Comparison of ENCODE assay signal across 8 cellular contexts in genomic region chr10:132654708-132655661, GRCh38.
DNase-seq lines count a peak whose midpoint lies in the region; ATAC-seq and TF ChIP-seq lines count a peak whose summit lies in the region.

No MANE protein-coding gene starts in this region.

- H3K27me3 ChIP-seq in lower lobe of right lung (ENCODE audit: low read depth) = no peaks in the 10 kb centered on the region

- POLR2A ChIA-PET in activated CD4-positive, alpha-beta T cell treated with anti-CD3 and anti-CD28 coated beads for 36 hours (lab: Charles Lee) = no interaction called here

- no peak overlapping the region for H3K4me3 ChIP-seq in coronary artery
- H3K4me3 ChIP-seq in lower lobe of right lung = no peak overlapping the region

- no peaks in the 10 kb centered on the region for H3K27me3 Mint-ChIP-seq in activated CD4-positive, alpha-beta T cell treated with anti-CD3 and anti-CD28 coated beads for 36 hours

- H3K36me3 ChIP-seq in lower lobe of right lung = peaks cover 47% of the 10 kb centered on the region

- peaks cover 7% of the 10 kb centered on the region for H3K36me3 Mint-ChIP-seq in activated CD4-positive, alpha-beta T cell treated with anti-CD3 and anti-CD28 coated beads for 36 hours (ENCODE audit: low read depth)

- no peak overlapping the region for H3K27ac Mint-ChIP-seq in activated CD4-positive, alpha-beta T cell treated with anti-CD3 and anti-CD28 coated beads for 36 hours

- no peaks in the 10 kb centered on the region for H3K4me1 ChIP-seq in lower lobe of right lung

- DNase-seq in NCI-H1436 (lab: John Stamatoyannopoulos, UW) = peak; percentile 57
- no peak for DNase-seq in NCI-H1436 treated with DMSO at 0.1 percent for 48 hours (lab: John Stamatoyannopoulos, UW)
- peak; percentile 12 for DNase-seq in NCI-H1092 treated with DMSO at 0.1 percent for 48 hours (lab: John Stamatoyannopoulos, UW)
- DNase-seq in activated CD4-positive, alpha-beta T cell treated with anti-CD3 and anti-CD28 coated beads for 36 hours = peak; percentile 77
- DNase-seq in coronary artery (ENCODE audit: low spot score) = no peak
- DNase-seq in lower lobe of right lung = peak; percentile 76
- peak; percentile 22 to 31 for DNase-seq in stimulated activated CD8-positive, alpha-beta memory T cell treated with anti-CD3 and anti-CD28 coated beads, Interleukin-2, amount 100 ng/mL, for 1 hour (ENCODE audit: low read depth in 2 of 2)

- intact Hi-C loops in activated CD4-positive, alpha-beta T cell treated with anti-CD3 and anti-CD28 coated beads for 36 hours (cut with DNase I, micrococcal nuclease) = loop anchor here (1.0 to 10.0 kb wide), 5 partner anchors 130 to 240 kb away; partner anchors contain the start of gene NKX6-2 (in 2 of the 2)
- intact Hi-C loops in lower lobe of right lung (cut with DNase I) = no loop called here

- H3K9me3 Mint-ChIP-seq in activated CD4-positive, alpha-beta T cell treated with anti-CD3 and anti-CD28 coated beads for 36 hours (ENCODE audit: low read depth) = no peaks in the 10 kb centered on the region

- TF ChIP-seq CTCF in coronary artery (IDR thresholded peaks at IDR 0.05) (peak; percentile 71), lower lobe of right lung (IDR thresholded peaks at IDR 0.05) (peak; percentile 92)

- H3K9me3 ChIP-seq in lower lobe of right lung = no peaks in the 10 kb centered on the region

- H3K4me1 Mint-ChIP-seq in activated CD4-positive, alpha-beta T cell treated with anti-CD3 and anti-CD28 coated beads for 36 hours = peaks cover 2% of the 10 kb centered on the region

- H3K4me3 Mint-ChIP-seq in activated CD4-positive, alpha-beta T cell treated with anti-CD3 and anti-CD28 coated beads for 36 hours = no peak overlapping the region

- peak; percentile 76 for ATAC-seq in activated CD4-positive, alpha-beta T cell treated with anti-CD3 and anti-CD28 coated beads for 36 hours
- ATAC-seq in lower lobe of right lung (peak; percentile 66 to 70), HG03571 (IDR thresholded peaks at IDR 0.05; ENCODE audit: unreplicated experiment) (no peak)

- CTCF ChIA-PET in activated CD4-positive, alpha-beta T cell treated with anti-CD3 and anti-CD28 coated beads for 36 hours (lab: Charles Lee) = interaction anchor here (0.5 to 2.8 kb wide), 16 partner anchors 12 to 919 kb away, joined by 3 to 19 read pairs (median 3); no protein-coding TSS in a partner anchor

- no peak overlapping the region for H3K27ac ChIP-seq in coronary artery
- no peak overlapping the region for H3K27ac ChIP-seq in lower lobe of right lung

Comparison
In these comparisons a context has a peak if more than half of its experiments do, and no peak if none do; other contexts are left out.
1. DNase-seq: peak in NCI-H1436 (single experiment), NCI-H1092 treated with DMSO at 0.1 percent for 48 hours (single experiment), activated CD4-positive, alpha-beta T cell treated with anti-CD3 and anti-CD28 coated beads for 36 hours (single experiment), lower lobe of right lung (single experiment) and stimulated activated CD8-positive, alpha-beta memory T cell treated with anti-CD3 and anti-CD28 coated beads, Interleukin-2, amount 100 ng/mL, for 1 hour (2 of 2); none in NCI-H1436 treated with DMSO at 0.1 percent for 48 hours (single experiment) and coronary artery (single experiment).